Comparison of ENCODE assay signal across 8 cellular contexts in genomic region chr19:57280165-57280912, GRCh38. TPM values are rescaled to one million over a fixed set of nuclear protein-coding genes. Genes with fewer than 3 reads are reported as not detected.
A peak's percentile ranks its signal among the peaks of the same experiment; 100 is the strongest.
DNase-seq lines count a peak whose midpoint lies in the region; ATAC-seq and TF ChIP-seq lines count a peak whose summit lies in the region.

ZNF460 (plus strand) TSS chr19:57280485; CDS start chr19:57280807, 322 bp downstream.

- peak; percentile 69 for ATAC-seq in HG02571 (IDR thresholded peaks at IDR 0.05; ENCODE audit: unreplicated experiment)
- ATAC-seq in omental fat pad (ENCODE audit: low FRiP score): peak; percentile 84

- no peaks in the 10 kb centered on the region for H3K27me3 Mint-ChIP-seq in activated naive CD4-positive, alpha-beta T cell treated with anti-CD3 and anti-CD28 coated beads, Interleukin-2, amount 10 ng/mL, durations not matched to agents 7 days and 5 days

- peaks cover 9% of the 10 kb centered on the region for H3K9me3 Mint-ChIP-seq in activated naive CD4-positive, alpha-beta T cell treated with anti-CD3 and anti-CD28 coated beads, Interleukin-2, amount 10 ng/mL, durations not matched to agents 7 days and 5 days

- TF ChIP-seq CTCF in GM06990 (IDR thresholded peaks at IDR 0.05; ENCODE audit: insufficient read depth, low read length, poor library complexity, severe bottlenecking) (no peak), NB4 (IDR thresholded peaks at IDR 0.05; ENCODE audit: low read depth, low read length) (no peak), omental fat pad (IDR thresholded peaks at IDR 0.05) (no peak), testis (IDR thresholded peaks at IDR 0.05) (peak in 1 of 3 experiments; percentile 21)

- TF ChIP-seq POLR2A in NB4 (IDR thresholded peaks at IDR 0.05; ENCODE audit: extremely low read depth, insufficient read length) (peak; percentile 30), testis (IDR thresholded peaks at IDR 0.05) (peak; percentile 28)

- WGBS in testis, 2 donors: 0% methylated on average over 13 to 67 of the region's 69 CpGs

- H3K27ac ChIP-seq in testis: peak within 1 kb of the TSS; percentile 94 to 97

- H3K27me3 ChIP-seq in GM06990 (replicated peaks; ENCODE audit: control insufficient read depth, insufficient read depth, low read length): no peaks in the 10 kb centered on the region
- H3K27me3 ChIP-seq in testis: no peaks in the 10 kb centered on the region

- H3K4me1 Mint-ChIP-seq in activated naive CD4-positive, alpha-beta T cell treated with anti-CD3 and anti-CD28 coated beads, Interleukin-2, amount 10 ng/mL, durations not matched to agents 7 days and 5 days: peaks cover 31% of the 10 kb centered on the region

- peaks cover 45% of the 10 kb centered on the region for H3K36me3 Mint-ChIP-seq in activated naive CD4-positive, alpha-beta T cell treated with anti-CD3 and anti-CD28 coated beads, Interleukin-2, amount 10 ng/mL, durations not matched to agents 7 days and 5 days

- CTCF ChIA-PET in activated naive CD4-positive, alpha-beta T cell treated with anti-CD3 and anti-CD28 coated beads, Interleukin-2, amount 10 ng/mL, durations not matched to agents 7 days and 5 days (lab: Charles Lee): no interaction called here

- H3K9me3 ChIP-seq in testis: no peaks in the 10 kb centered on the region

- H3K4me3 ChIP-seq in GM06990 (replicated peaks; ENCODE audit: low read depth, low read length) (peak within 1 kb of the TSS; percentile 96), NB4 (ENCODE audit: low read depth, low read length) (peak within 1 kb of the TSS; percentile 87), testis (peak within 1 kb of the TSS; percentile 88 to 93)

- H3K4me3 Mint-ChIP-seq in activated naive CD4-positive, alpha-beta T cell treated with anti-CD3 and anti-CD28 coated beads, Interleukin-2, amount 10 ng/mL, durations not matched to agents 7 days and 5 days: no peak within 1 kb of the TSS

- H3K36me3 ChIP-seq in GM06990 (ENCODE audit: control insufficient read depth, insufficient read depth, low read length) (peaks cover 10% of the 10 kb centered on the region), testis (ENCODE audit: low read depth, missing control alignments) (no peaks in the 10 kb centered on the region)

- intact Hi-C loops in testis (cut with DNase I; ENCODE audit: low total_unique reads): no loop called here

- DNase-seq in GM06990 (ENCODE audit: extremely low read depth, insufficient read length) (peak; percentile 98), NB4 (ENCODE audit: low read depth) (peak; percentile 94), SK-N-DZ (ENCODE audit: low spot score) (peak; percentile 93), glomerular endothelial cell (ENCODE audit: extremely low read depth, low read depth, low spot score) (peak; percentile 86), omental fat pad (ENCODE audit: low spot score) (peak; percentile 82), testis (peak; percentile 97)
- DNase-seq in activated naive CD4-positive, alpha-beta T cell treated with anti-CD3 and anti-CD28 coated beads, Interleukin-2, amount 10 ng/mL, durations not matched to agents 7 days and 5 days: peak; percentile 98

- H3K4me1 ChIP-seq in testis: peaks cover 17% of the 10 kb centered on the region

- no peak within 1 kb of the TSS for H3K27ac Mint-ChIP-seq in activated naive CD4-positive, alpha-beta T cell treated with anti-CD3 and anti-CD28 coated beads, Interleukin-2, amount 10 ng/mL, durations not matched to agents 7 days and 5 days

RNA-seq across cellular contexts. Expression of gene ZNF460, which starts in this region (rescaled TPM):
- polyA plus RNA-seq in SK-N-DZ (2014; cell fraction: cytosol; rRNA removed): 4.7 and 11.5 TPM in 2 replicates
- polyA plus RNA-seq in SK-N-DZ (2014; cell fraction: nucleus; rRNA removed): 3.7 and 3.8 TPM in 2 replicates
- total RNA-seq in glomerular endothelial cell (37.5 and 57.5 TPM in 2 replicates), omental fat pad (100 to 1,000 TPM in 2 of 4 donors, 10 to 100 TPM in 2; 46.5 to 163 (median 104) TPM), testis (10 to 100 TPM; 59.5 to 65.9 TPM)
- polyA plus RNA-seq in testis (ENCODE audit: insufficient read depth, low read depth, low replicate concordance): 5.0 TPM

Comparison
In these comparisons a context has a peak if more than half of its experiments do, and no peak if none do; other contexts are left out.
1. Peak in every context shown above with its lines: DNase-seq, ATAC-seq, H3K4me3 ChIP-seq and H3K27ac ChIP-seq.